8 cellular contexts compared by ENCODE assay signal in the genomic region with DNA sequence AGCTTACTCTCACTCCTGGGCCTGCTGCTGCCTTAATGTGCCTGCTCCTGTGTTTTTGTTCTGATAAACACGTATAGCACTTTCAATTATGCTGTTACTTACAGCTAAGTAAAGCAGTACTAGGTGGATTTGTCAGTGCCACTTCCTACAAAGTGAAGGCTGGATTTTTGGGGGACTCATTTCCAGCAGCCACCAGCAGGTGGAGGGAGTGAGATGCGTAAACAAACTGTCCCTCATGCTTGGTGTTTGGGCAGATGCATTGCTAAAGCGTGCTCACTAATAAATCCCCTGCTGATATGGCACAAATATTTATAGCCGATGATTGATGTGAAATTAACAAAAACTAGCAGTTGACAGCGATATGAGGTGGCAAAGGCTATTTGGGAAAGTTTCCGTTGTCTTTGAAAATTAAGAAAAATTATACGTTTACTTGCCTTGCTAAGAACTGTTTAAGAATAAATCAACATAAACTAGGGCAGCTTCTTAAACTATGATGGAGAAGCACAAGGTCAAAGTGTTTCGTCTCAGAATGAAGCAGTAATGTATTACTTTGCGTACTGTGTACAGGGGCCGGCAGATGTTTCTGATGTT.
DNase-seq lines count a peak whose midpoint lies in the region; ATAC-seq and TF ChIP-seq lines count a peak whose summit lies in the region.

No MANE protein-coding gene starts in this region.

- TF ChIP-seq RAD21 in HCT116 (IDR thresholded peaks at IDR 0.05; ENCODE audit: low read depth): peak; percentile 85

- peak; percentile 87 to 90 (median 89) for TF ChIP-seq CTCF in HCT116 (IDR thresholded peaks at IDR 0.05 in 2 of 3, conservative IDR thresholded peaks at IDR 0.05 in 1 of 3; ENCODE audit: borderline replicate concordance in 1 of 3, insufficient read depth in 1 of 3, low read depth in 2 of 3, low read length in 2 of 3)
- peak; percentile 90 for TF ChIP-seq CTCF in glutamatergic neuron (IDR thresholded peaks at IDR 0.05; ENCODE audit: partially characterized antibody, unreplicated experiment)
- peak; percentile 89 for TF ChIP-seq CTCF in psoas muscle (IDR thresholded peaks at IDR 0.05)

- peaks cover 69% of the 10 kb centered on the region for H3K79me2 ChIP-seq in HCT116 (ENCODE audit: insufficient read depth, low read length)

- H4K20me1 ChIP-seq in HCT116 (ENCODE audit: insufficient read depth): peaks cover 24% of the 10 kb centered on the region; the same call in 1 of the 2 replicates

- ATAC-seq in HCT116 (peak; percentile 79), psoas muscle (peak; percentile 57 to 89 (median 74)), GM19324 (IDR thresholded peaks at IDR 0.05; ENCODE audit: low FRiP score, unreplicated experiment) (no peak), HG03565 (IDR thresholded peaks at IDR 0.05; ENCODE audit: unreplicated experiment) (no peak)

- RAD21 ChIA-PET in HCT116 (lab: Charles Lee; ENCODE audit: low non-redundant PET in 1 of 2, low total read pairs in 2 of 2, uncharacterized antibody in 2 of 2, unreplicated experiment in 2 of 2): interaction anchor here (1.1 to 1.7 kb wide), 2 partner anchors 151 kb away, joined by 4 to 9 read pairs; no protein-coding TSS in a partner anchor

- BruUV-seq in HCT116 (replicated peaks; lab: Mats Ljungman, UMichigan): no TSS peak

- H3K4me3 ChIP-seq in HCT116 (replicated peaks in 1 of 2; ENCODE audit: low read depth in 1 of 2, low read length in 2 of 2): no peak overlapping the region
- no peak overlapping the region for H3K4me3 ChIP-seq in psoas muscle

- H3K4me2 ChIP-seq in HCT116 (ENCODE audit: low read length): no peak overlapping the region

- 27 to 34% (median 27%) methylated on average over 10 of the region's 10 CpGs for WGBS in psoas muscle, 3 donors

- H3K36me3 ChIP-seq in HCT116 (ENCODE audit: control insufficient read depth in 1 of 2, insufficient read depth in 2 of 2, low read length in 2 of 2) (no peaks in the 10 kb centered on the region), psoas muscle (ENCODE audit: insufficient read depth in 1 of 2, low read depth in 1 of 2) (no peaks in the 10 kb centered on the region)

- CTCF ChIA-PET in HCT116 (lab: Charles Lee): interaction anchor here (1.2 to 5.9 kb wide), 4 partner anchors 21 to 460 kb away, joined by 3 to 69 read pairs (median 5); no protein-coding TSS in a partner anchor

- no peaks in the 10 kb centered on the region for H3K36me3 Mint-ChIP-seq in activated naive CD8-positive, alpha-beta T cell treated with anti-CD3 and anti-CD28 coated beads for 36 hours
- no peaks in the 10 kb centered on the region for H3K36me3 Mint-ChIP-seq in glutamatergic neuron (ENCODE audit: unreplicated experiment)

- H3K9me3 ChIP-seq in HCT116 (ENCODE audit: control insufficient read depth in 1 of 2, insufficient read depth in 1 of 2, low read depth in 1 of 2, low read length in 2 of 2) (no peaks in the 10 kb centered on the region), psoas muscle (no peaks in the 10 kb centered on the region)

- no peak overlapping the region for H3K9ac ChIP-seq in HCT116 (ENCODE audit: low read length)

- no peaks in the 10 kb centered on the region; a peak in 2 of 4 replicates for H3K4me1 ChIP-seq in HCT116 (ENCODE audit: control insufficient read depth in 1 of 2, insufficient read depth in 2 of 2, low read length in 2 of 2)
- no peaks in the 10 kb centered on the region for H3K4me1 ChIP-seq in psoas muscle

- H3K27me3 ChIP-seq in HCT116 (ENCODE audit: insufficient read depth, low read length) (no peaks in the 10 kb centered on the region), psoas muscle (ENCODE audit: insufficient read depth in 3 of 3, low read length in 2 of 3) (no peaks in the 10 kb centered on the region)

- no peak overlapping the region for H3K27ac ChIP-seq in HCT116 (ENCODE audit: low read depth, low read length)
- no peak overlapping the region for H3K27ac ChIP-seq in psoas muscle

- intact Hi-C loops in HCT116 (cut with micrococcal nuclease): loop anchor here (1.0 kb wide), 1 partner anchor 151 kb away; no protein-coding TSS in a partner anchor
- intact Hi-C loops in psoas muscle (cut with DNase I): loop anchor here (1.0 to 10.0 kb wide), 6 partner anchors 75 to 1041 kb away; no protein-coding TSS in a partner anchor

- H3K9me3 Mint-ChIP-seq in activated naive CD8-positive, alpha-beta T cell treated with anti-CD3 and anti-CD28 coated beads for 36 hours: no peaks in the 10 kb centered on the region
- peaks cover 8% of the 10 kb centered on the region for H3K9me3 Mint-ChIP-seq in glutamatergic neuron (ENCODE audit: unreplicated experiment)

- no peaks in the 10 kb centered on the region for H3K4me1 Mint-ChIP-seq in activated naive CD8-positive, alpha-beta T cell treated with anti-CD3 and anti-CD28 coated beads for 36 hours
- H3K4me1 Mint-ChIP-seq in glutamatergic neuron (ENCODE audit: low read depth, unreplicated experiment): peaks cover 26% of the 10 kb centered on the region

- no peak overlapping the region for H3K4me3 Mint-ChIP-seq in activated naive CD8-positive, alpha-beta T cell treated with anti-CD3 and anti-CD28 coated beads for 36 hours
- H3K4me3 Mint-ChIP-seq in glutamatergic neuron (ENCODE audit: unreplicated experiment): no peak overlapping the region

- no peaks in the 10 kb centered on the region for H3K9me2 ChIP-seq in HCT116 (ENCODE audit: insufficient read depth)

- no peak overlapping the region for H3K27ac Mint-ChIP-seq in activated naive CD8-positive, alpha-beta T cell treated with anti-CD3 and anti-CD28 coated beads for 36 hours
- H3K27ac Mint-ChIP-seq in glutamatergic neuron (ENCODE audit: unreplicated experiment): peak overlapping the region; percentile 17

- no peak overlapping the region for H2AFZ ChIP-seq in HCT116 (ENCODE audit: low read depth, low read length, poor library complexity, severe bottlenecking)

- no peak for TF ChIP-seq POLR2A in HCT116 (IDR thresholded peaks at IDR 0.05; ENCODE audit: borderline replicate concordance, extremely low read depth, insufficient read depth, insufficient read length)

- H3K27me3 Mint-ChIP-seq in activated naive CD8-positive, alpha-beta T cell treated with anti-CD3 and anti-CD28 coated beads for 36 hours: peaks cover 8% of the 10 kb centered on the region
- peaks cover 2% of the 10 kb centered on the region for H3K27me3 Mint-ChIP-seq in glutamatergic neuron (ENCODE audit: unreplicated experiment)

- POLR2A ChIA-PET in HCT116 (lab: Charles Lee): no interaction called here

- DNase-seq in D341Med (ENCODE audit: low spot score): peak; percentile 72
- peak; percentile 47 for DNase-seq in HCT116 (ENCODE audit: low read depth, low spot score)
- DNase-seq in NCI-H82 treated with DMSO at 0.1 percent for 48 hours (lab: John Stamatoyannopoulos, UW; ENCODE audit: unreplicated experiment): peak; percentile 57
- peak; percentile 28 for DNase-seq in activated naive CD8-positive, alpha-beta T cell treated with anti-CD3 and anti-CD28 coated beads for 36 hours
- DNase-seq in glutamatergic neuron: peak; percentile 86
- DNase-seq in psoas muscle: peak; percentile 68 to 80

TF ChIP-seq in HCT116, 20 proteins besides CTCF, POLR2A, EP300 and RAD21 (continues in another document):
- TF ChIP-seq JUND (IDR thresholded peaks at IDR 0.05): no peak
- no peak for TF ChIP-seq CBX3 (IDR thresholded peaks at IDR 0.05; ENCODE audit: low read depth)
- TF ChIP-seq ELF1 (IDR thresholded peaks at IDR 0.05; ENCODE audit: borderline replicate concordance, low read depth): no peak
- no peak for TF ChIP-seq TCF7L2 (IDR thresholded peaks at IDR 0.05; ENCODE audit: borderline replicate concordance, extremely low read depth, insufficient read depth, insufficient read length)
- no peak for TF ChIP-seq FOSL1 (IDR thresholded peaks at IDR 0.05; ENCODE audit: low read depth)
- no peak for TF ChIP-seq EGR1 (IDR thresholded peaks at IDR 0.05; ENCODE audit: low read depth)
- TF ChIP-seq EZH2phosphoT487 (IDR thresholded peaks at IDR 0.05; ENCODE audit: borderline replicate concordance): no peak
- no peak for TF ChIP-seq ZNF274 (IDR thresholded peaks at IDR 0.05; ENCODE audit: low read depth, low read length)
- no peak for TF ChIP-seq YY1 (IDR thresholded peaks at IDR 0.05; ENCODE audit: extremely low read depth, insufficient replicate concordance, low read depth, low read length)
- TF ChIP-seq, protein P1, sequence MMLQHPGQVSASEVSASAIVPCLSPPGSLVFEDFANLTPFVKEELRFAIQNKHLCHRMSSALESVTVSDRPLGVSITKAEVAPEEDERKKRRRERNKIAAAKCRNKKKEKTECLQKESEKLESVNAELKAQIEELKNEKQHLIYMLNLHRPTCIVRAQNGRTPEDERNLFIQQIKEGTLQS (IDR thresholded peaks at IDR 0.05): no peak
- no peak for TF ChIP-seq SP1 (IDR thresholded peaks at IDR 0.05; ENCODE audit: low read depth)
- TF ChIP-seq POLR2AphosphoS5 (IDR thresholded peaks at IDR 0.05; ENCODE audit: low read depth, low read length): no peak
- TF ChIP-seq, protein P2, sequence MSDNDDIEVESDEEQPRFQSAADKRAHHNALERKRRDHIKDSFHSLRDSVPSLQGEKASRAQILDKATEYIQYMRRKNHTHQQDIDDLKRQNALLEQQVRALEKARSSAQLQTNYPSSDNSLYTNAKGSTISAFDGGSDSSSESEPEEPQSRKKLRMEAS (IDR thresholded peaks at IDR 0.05): no peak
- TF ChIP-seq SIN3A (IDR thresholded peaks at IDR 0.05; ENCODE audit: low read depth): no peak
- TF ChIP-seq ZFX (IDR thresholded peaks at IDR 0.05): no peak
- TF ChIP-seq CEBPB (IDR thresholded peaks at IDR 0.05; ENCODE audit: low read depth): no peak
- TF ChIP-seq EZH2 (IDR thresholded peaks at IDR 0.05): no peak
- TF ChIP-seq SRF (IDR thresholded peaks at IDR 0.05; ENCODE audit: low read depth): no peak

Comparison
In these comparisons a context has a peak if more than half of its experiments do, and no peak if none do; other contexts are left out.
1. DNase-seq: peak in every context shown above with its lines; median percentile 86 in glutamatergic neuron; 74 in psoas muscle; 72 in D341Med; 57 in NCI-H82 treated with DMSO at 0.1 percent for 48 hours; 47 in HCT116; 28 in activated naive CD8-positive, alpha-beta T cell treated with anti-CD3 and anti-CD28 coated beads for 36 hours.
2. ATAC-seq: peak in HCT116 (single experiment) and psoas muscle (4 of 4); none in GM19324 (single experiment) and HG03565 (single experiment).
3. Peak in every context shown above with its lines, with median percentiles within 50 percentile points of each other: CTCF ChIP-seq.